ENCODE assay signal across 9 cellular contexts in the genomic region with DNA sequence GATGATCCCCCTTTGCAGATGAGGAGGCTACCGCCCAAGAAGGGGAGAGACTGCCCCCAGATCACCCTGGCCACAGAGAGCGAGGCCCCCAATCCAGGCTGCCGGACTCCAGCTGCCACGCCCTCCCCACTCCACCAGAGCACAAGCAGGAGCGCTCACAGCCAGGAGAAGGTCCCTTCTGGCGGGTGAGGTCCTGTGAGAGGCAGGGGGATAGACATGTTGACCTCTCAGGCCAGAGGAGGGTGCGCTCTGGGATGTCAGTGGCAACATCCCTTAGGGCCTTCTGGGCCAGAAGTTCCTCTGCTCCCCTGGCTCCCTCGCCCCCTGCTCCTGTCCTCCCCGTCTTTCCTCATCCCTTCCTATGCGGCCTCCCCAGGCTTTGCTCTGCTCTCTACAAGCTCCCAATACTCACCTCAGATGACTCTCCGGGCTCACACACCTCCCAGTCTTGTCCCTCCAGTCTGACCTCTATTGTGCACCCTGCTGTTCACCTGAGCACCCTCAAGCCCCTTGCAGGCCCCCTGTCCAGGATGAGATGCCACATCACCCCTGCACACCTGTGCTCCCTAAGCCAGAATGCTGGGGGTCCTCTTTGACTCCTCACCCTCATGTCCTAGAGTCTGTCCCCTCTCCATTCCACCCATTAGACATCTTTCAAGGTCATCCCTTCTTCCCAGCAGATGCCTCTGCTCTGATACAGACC. TPM values are rescaled to one million over a fixed set of nuclear protein-coding genes. Genes with fewer than 3 reads are reported as not detected.
DNase-seq lines count a peak whose midpoint lies in the region; ATAC-seq and TF ChIP-seq lines count a peak whose summit lies in the region.
"Had no signal": no experiment of that assay in that cellular context is flagged by ENCODE, and none has a peak within 500 bp of the region (broad histone marks: within the 10 kb centered on the region; RNA-seq: fewer than 3 reads in every experiment).

No MANE protein-coding gene starts in this region.

- no peaks in the 10 kb centered on the region for H4K20me1 ChIP-seq in SK-N-SH (ENCODE audit: insufficient read depth)

- H3K27me3 ChIP-seq in SK-N-SH (ENCODE audit: insufficient read depth) (peaks cover 35% of the 10 kb centered on the region), esophagus squamous epithelium (peaks cover 0 to 29% (median 0%) of the 10 kb centered on the region in 4 donors)

- no peak for ATAC-seq in stimulated activated naive CD8-positive, alpha-beta T cell treated with anti-CD3 and anti-CD28 coated beads, Interleukin-15, amount 100 ng/mL, for 72 hours
- ATAC-seq in GM18909 (IDR thresholded peaks at IDR 0.05; ENCODE audit: poor library complexity, unreplicated experiment) (no peak), HG02981 (IDR thresholded peaks at IDR 0.05; ENCODE audit: unreplicated experiment) (no peak)

- peaks cover 36% of the 10 kb centered on the region for H3K4me1 Mint-ChIP-seq in activated CD4-positive, alpha-beta memory T cell treated with anti-CD3 and anti-CD28 coated beads, Interleukin-2, amount 10 ng/mL, durations not matched to agents 7 days and 5 days
- H3K4me1 Mint-ChIP-seq in activated CD4-positive, alpha-beta memory T cell treated with anti-CD3 and anti-CD28 coated beads for 36 hours (ENCODE audit: low read depth), result peaks cover 15% of the 10 kb centered on the region
- peaks cover 50% of the 10 kb centered on the region for H3K4me1 Mint-ChIP-seq in stimulated activated naive CD8-positive, alpha-beta T cell treated with anti-CD3 and anti-CD28 coated beads, Interleukin-15, amount 100 ng/mL, for 72 hours

- CTCF ChIA-PET in activated CD4-positive, alpha-beta memory T cell treated with anti-CD3 and anti-CD28 coated beads, Interleukin-2, amount 10 ng/mL, durations not matched to agents 7 days and 5 days (lab: Charles Lee), result interaction anchor here (0.6 to 5.1 kb wide), 33 partner anchors 10 to 427 kb away, joined by 3 to 95 read pairs (median 4); partner anchors contain the start of genes KAT7 and SLC35B1
- CTCF ChIA-PET in activated CD4-positive, alpha-beta memory T cell treated with anti-CD3 and anti-CD28 coated beads for 36 hours (lab: Charles Lee), result interaction anchor here (0.5 to 16.8 kb wide), 33 partner anchors 10 to 955 kb away, joined by 3 to 564 read pairs (median 6); partner anchors contain the start of genes DLX3, FAM117A, HOXB8 and SLC35B1
- CTCF ChIA-PET in SK-N-SH (lab: Yijun Ruan, JAX), result interaction anchor here (0.5 to 48.9 kb wide), 103 partner anchors 11 to 456 kb away, joined by 3 to 2107 read pairs (median 4); partner anchors contain the start of genes PHB1, SLC35B1 and SPOP

- no peaks in the 10 kb centered on the region for H3K79me2 ChIP-seq in SK-N-SH (ENCODE audit: insufficient read depth)

- 43% methylated on average over 5 of the region's 11 CpGs for WGBS in SK-N-SH (ENCODE audit: low lambda C conversion rate)
- WGBS in esophagus squamous epithelium, 2 donors, result 62 to 76% methylated on average over 5 of the region's 11 CpGs

- H3K36me3 Mint-ChIP-seq in activated CD4-positive, alpha-beta memory T cell treated with anti-CD3 and anti-CD28 coated beads, Interleukin-2, amount 10 ng/mL, durations not matched to agents 7 days and 5 days (ENCODE audit: low read depth), result no peaks in the 10 kb centered on the region
- no peaks in the 10 kb centered on the region for H3K36me3 Mint-ChIP-seq in activated CD4-positive, alpha-beta memory T cell treated with anti-CD3 and anti-CD28 coated beads for 36 hours

- H3K9me3 ChIP-seq in SK-N-SH (no peaks in the 10 kb centered on the region), esophagus squamous epithelium (no peaks in the 10 kb centered on the region)
- H3K9me3 ChIP-seq: body of pancreas had no signal

- H3K9me3 Mint-ChIP-seq in activated CD4-positive, alpha-beta memory T cell treated with anti-CD3 and anti-CD28 coated beads, Interleukin-2, amount 10 ng/mL, durations not matched to agents 7 days and 5 days, result no peaks in the 10 kb centered on the region
- H3K9me3 Mint-ChIP-seq in activated CD4-positive, alpha-beta memory T cell treated with anti-CD3 and anti-CD28 coated beads for 36 hours, result no peaks in the 10 kb centered on the region
- no peaks in the 10 kb centered on the region for H3K9me3 Mint-ChIP-seq in stimulated activated naive CD8-positive, alpha-beta T cell treated with anti-CD3 and anti-CD28 coated beads, Interleukin-15, amount 100 ng/mL, for 72 hours

- no peak for TF ChIP-seq EP300 in SK-N-SH (IDR thresholded peaks at IDR 0.05; ENCODE audit: borderline replicate concordance in 1 of 2, low read depth in 1 of 2, low read length in 1 of 2)

- H3K36me3 ChIP-seq in SK-N-SH (replicated peaks in 1 of 2; ENCODE audit: control insufficient read depth in 1 of 2, insufficient read depth in 2 of 2, low read length in 1 of 2) (no peaks in the 10 kb centered on the region), esophagus squamous epithelium (no peaks in the 10 kb centered on the region)

- H3K9ac ChIP-seq in SK-N-SH, result no peak overlapping the region

- peak overlapping the region; percentile 92 for H3K4me3 Mint-ChIP-seq in activated CD4-positive, alpha-beta memory T cell treated with anti-CD3 and anti-CD28 coated beads, Interleukin-2, amount 10 ng/mL, durations not matched to agents 7 days and 5 days
- H3K4me3 Mint-ChIP-seq in activated CD4-positive, alpha-beta memory T cell treated with anti-CD3 and anti-CD28 coated beads for 36 hours, result no peak overlapping the region
- peak overlapping the region; percentile 88 to 91 for H3K4me3 Mint-ChIP-seq in stimulated activated naive CD8-positive, alpha-beta T cell treated with anti-CD3 and anti-CD28 coated beads, Interleukin-15, amount 100 ng/mL, for 72 hours

- intact Hi-C loops in activated CD4-positive, alpha-beta memory T cell treated with anti-CD3 and anti-CD28 coated beads for 36 hours (cut with micrococcal nuclease), result loop anchor here (1.0 to 5.0 kb wide), 5 partner anchors 107 to 218 kb away; partner anchors contain the start of genes FAM117A and KAT7
- intact Hi-C loops in esophagus squamous epithelium (cut with DNase I), result loop anchor here (2.0 to 10.0 kb wide), 4 partner anchors 122 to 424 kb away; partner anchors contain the start of gene DLX3

- peak overlapping the region; percentile 67 for H3K27ac Mint-ChIP-seq in activated CD4-positive, alpha-beta memory T cell treated with anti-CD3 and anti-CD28 coated beads, Interleukin-2, amount 10 ng/mL, durations not matched to agents 7 days and 5 days
- H3K27ac Mint-ChIP-seq in activated CD4-positive, alpha-beta memory T cell treated with anti-CD3 and anti-CD28 coated beads for 36 hours, result no peak overlapping the region
- peak overlapping the region in 1 of 2 donors; percentile 13 for H3K27ac Mint-ChIP-seq in stimulated activated naive CD8-positive, alpha-beta T cell treated with anti-CD3 and anti-CD28 coated beads, Interleukin-15, amount 100 ng/mL, for 72 hours

- POLR2A ChIA-PET in activated CD4-positive, alpha-beta memory T cell treated with anti-CD3 and anti-CD28 coated beads, Interleukin-2, amount 10 ng/mL, durations not matched to agents 7 days and 5 days (lab: Charles Lee), result interaction anchor here (0.9 to 3.6 kb wide), 8 partner anchors 13 to 424 kb away, joined by 3 to 19 read pairs (median 4); partner anchors contain the start of genes DLX3 and SLC35B1
- POLR2A ChIA-PET in activated CD4-positive, alpha-beta memory T cell treated with anti-CD3 and anti-CD28 coated beads for 36 hours (lab: Charles Lee), result interaction anchor here (1.0 to 1.4 kb wide), 2 partner anchors 12 to 126 kb away, joined by 4 to 7 read pairs; no protein-coding TSS in a partner anchor
- POLR2A ChIA-PET in SK-N-SH (lab: Yijun Ruan, JAX), result interaction anchor here (0.6 to 0.9 kb wide), 2 partner anchors 130 to 250 kb away, joined by 4 read pairs; no protein-coding TSS in a partner anchor

- no peaks in the 10 kb centered on the region for H3K9me2 ChIP-seq in SK-N-SH

- H3K4me2 ChIP-seq in SK-N-SH, result peak overlapping the region; percentile 95

- H2AFZ ChIP-seq in SK-N-SH (ENCODE audit: low read depth), result no peak overlapping the region

- H3F3A ChIP-seq in SK-N-SH (replicated peaks; ENCODE audit: insufficient read depth), result peaks cover 23% of the 10 kb centered on the region

- TF ChIP-seq RAD21 in SK-N-SH (IDR thresholded peaks at IDR 0.05; ENCODE audit: low read length), result no peak

- H3K27ac ChIP-seq in SK-N-SH (ENCODE audit: low read depth in 2 of 2, low read length in 1 of 2), result no peak overlapping the region
- peak overlapping the region; percentile 9 to 81 (median 75) for H3K27ac ChIP-seq in esophagus squamous epithelium

- H3K4me1 ChIP-seq in SK-N-SH (ENCODE audit: control insufficient read depth in 1 of 2, insufficient read depth in 2 of 2, low read depth in 1 of 2, low read length in 1 of 2) (peaks cover 3 to 14% of the 10 kb centered on the region in 2 experiments; a peak in 2 of 4 replicates), esophagus squamous epithelium (peaks cover 14 to 62% (median 40%) of the 10 kb centered on the region in 3 donors)

- DNase-seq in activated CD4-positive, alpha-beta memory T cell treated with anti-CD3 and anti-CD28 coated beads, Interleukin-2, amount 10 ng/mL, durations not matched to agents 7 days and 5 days, result no peak
- no peak for DNase-seq in activated CD4-positive, alpha-beta memory T cell treated with anti-CD3 and anti-CD28 coated beads for 36 hours
- DNase-seq in SK-N-SH (no peak), esophagus squamous epithelium (lab: John Stamatoyannopoulos, UW) (no peak), amygdala (lab: John Stamatoyannopoulos, UW) (no peak)
- no peak for DNase-seq in stimulated activated naive CD8-positive, alpha-beta T cell treated with anti-CD3 and anti-CD28 coated beads, Interleukin-15, amount 100 ng/mL, for 72 hours

- TF ChIP-seq CTCF in SK-N-SH (IDR thresholded peaks at IDR 0.05), result no peak
- TF ChIP-seq CTCF in esophagus squamous epithelium (IDR thresholded peaks at IDR 0.05), result no peak

- peak overlapping the region in 1 of 2 experiments; percentile 88; a peak in 1 of 4 replicates for H3K4me3 ChIP-seq in SK-N-SH (ENCODE audit: low read depth in 2 of 2, low read length in 1 of 2)
- no peak overlapping the region for H3K4me3 ChIP-seq in esophagus squamous epithelium

- H3K27me3 Mint-ChIP-seq in activated CD4-positive, alpha-beta memory T cell treated with anti-CD3 and anti-CD28 coated beads, Interleukin-2, amount 10 ng/mL, durations not matched to agents 7 days and 5 days, result peaks cover 58% of the 10 kb centered on the region
- H3K27me3 Mint-ChIP-seq in activated CD4-positive, alpha-beta memory T cell treated with anti-CD3 and anti-CD28 coated beads for 36 hours, result peaks cover 28% of the 10 kb centered on the region
- H3K27me3 Mint-ChIP-seq in stimulated activated naive CD8-positive, alpha-beta T cell treated with anti-CD3 and anti-CD28 coated beads, Interleukin-15, amount 100 ng/mL, for 72 hours, result peaks cover 74% of the 10 kb centered on the region

- TF ChIP-seq POLR2A in esophagus squamous epithelium (IDR thresholded peaks at IDR 0.05), result no peak

RNA-seq across cellular contexts. Expression of gene NXPH3, which starts 5.0 kb away (rescaled TPM):
- not detected for total RNA-seq in activated CD4-positive, alpha-beta memory T cell treated with anti-CD3 and anti-CD28 coated beads, Interleukin-2, amount 10 ng/mL, durations not matched to agents 7 days and 5 days
- total RNA-seq in activated CD4-positive, alpha-beta memory T cell treated with anti-CD3 and anti-CD28 coated beads for 36 hours, result under 1 TPM in 1 of 2 experiments, not detected in 1; 0.10 TPM
- polyA plus RNA-seq in SK-N-SH (2012; rRNA removed), result 0.30 and 0.31 TPM in 2 replicates
- 0.14 and 0.16 TPM in 2 replicates for polyA plus RNA-seq in SK-N-SH (2012; cell fraction: cytosol; rRNA removed)
- 0.25 and 0.34 TPM in 2 replicates for polyA plus RNA-seq in SK-N-SH (2012; cell fraction: nucleus; rRNA removed)
- 1 to 10 TPM in 2 of 4 donors, under 1 TPM in 2; 0.53 to 3.8 (median 1.5) TPM for total RNA-seq in esophagus squamous epithelium

Comparison
In these comparisons a context has a peak if more than half of its experiments do, and no peak if none do; other contexts are left out.
1. H3K27ac ChIP-seq: peak in esophagus squamous epithelium (4 of 4); none in SK-N-SH (0 of 2).